ENCODE assay signal across 12 cellular contexts in the genomic region with DNA sequence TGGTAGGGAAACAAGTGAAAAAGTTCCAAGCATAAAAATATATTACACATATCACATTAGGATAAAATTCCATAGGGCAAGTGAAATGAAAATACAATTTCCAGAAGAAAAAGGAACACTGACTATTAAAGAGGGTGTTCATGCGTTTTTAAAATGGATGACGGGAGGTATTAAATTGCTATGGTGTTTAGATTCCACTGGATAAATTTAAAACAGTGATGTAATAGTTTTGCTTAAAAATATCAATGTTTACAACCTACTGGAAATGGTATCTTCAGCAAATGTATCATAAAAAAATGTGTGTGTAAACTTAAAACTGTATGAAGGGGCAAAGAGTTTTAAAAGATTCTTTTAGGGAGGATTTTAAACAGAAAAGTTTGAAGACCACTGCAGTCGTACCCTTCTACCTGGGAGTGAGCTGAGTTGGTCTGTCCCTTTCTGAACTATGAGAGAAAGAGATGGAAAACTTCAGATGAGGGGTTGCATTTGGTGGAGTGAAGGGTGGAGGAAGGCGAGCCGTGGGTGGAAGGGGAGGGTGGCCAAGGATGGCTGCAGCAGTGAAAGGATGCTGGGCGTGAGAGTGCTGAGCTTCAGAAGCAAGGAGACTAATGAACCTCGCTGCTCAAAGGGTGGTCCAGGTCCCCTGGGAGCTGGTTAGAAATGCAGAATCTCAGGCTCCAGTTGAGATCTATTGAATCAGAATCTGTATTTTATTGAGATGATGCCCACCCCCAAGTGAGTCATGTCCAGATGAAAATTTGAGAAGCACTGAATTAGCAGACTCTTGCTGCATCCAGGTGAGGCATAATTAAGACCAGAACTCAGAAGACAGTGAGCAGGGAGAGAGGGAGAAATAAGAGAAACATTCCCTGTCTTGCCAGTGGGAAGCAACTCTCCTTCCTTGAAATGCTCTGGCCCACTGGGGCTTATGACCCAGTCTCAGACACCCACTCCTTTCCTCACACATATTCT.
"Had no signal": no experiment of that assay in that cellular context is flagged by ENCODE, and none has a peak within 500 bp of the region (broad histone marks: within the 10 kb centered on the region; RNA-seq: fewer than 3 reads in every experiment).

No MANE protein-coding gene starts in this region.

- H3K4me3 ChIP-seq: ascending aorta, skin epidermis, tibial nerve, vagina had no signal

- H3K27ac ChIP-seq: ascending aorta, neutrophil, tibial nerve, vagina had no signal

- H3K4me1 ChIP-seq: ascending aorta had no signal

- FAIRE-seq: colon had no signal

- H3K27me3 ChIP-seq: ascending aorta, neutrophil, tibial nerve, vagina had no signal

- DNase-seq: activated CD4-positive, alpha-beta T cell treated with anti-CD3 and anti-CD28 coated beads for 48 hours; activated CD8-positive, alpha-beta memory T cell treated with anti-CD3 and anti-CD28 coated beads for 24 hours; activated effector memory CD4-positive, alpha-beta T cell treated with anti-CD3 and anti-CD28 coated beads, Interleukin-2, amount 50 U/mL, for 16 hours; effector CD4-positive, alpha-beta T cell; kidney glomerular epithelial cell; posterior cingulate gyrus had no signal

- H3K9me3 ChIP-seq: ascending aorta, neutrophil, tibial nerve, vagina had no signal
